ENCODE assay signal across 15 cellular contexts in the genomic region with DNA sequence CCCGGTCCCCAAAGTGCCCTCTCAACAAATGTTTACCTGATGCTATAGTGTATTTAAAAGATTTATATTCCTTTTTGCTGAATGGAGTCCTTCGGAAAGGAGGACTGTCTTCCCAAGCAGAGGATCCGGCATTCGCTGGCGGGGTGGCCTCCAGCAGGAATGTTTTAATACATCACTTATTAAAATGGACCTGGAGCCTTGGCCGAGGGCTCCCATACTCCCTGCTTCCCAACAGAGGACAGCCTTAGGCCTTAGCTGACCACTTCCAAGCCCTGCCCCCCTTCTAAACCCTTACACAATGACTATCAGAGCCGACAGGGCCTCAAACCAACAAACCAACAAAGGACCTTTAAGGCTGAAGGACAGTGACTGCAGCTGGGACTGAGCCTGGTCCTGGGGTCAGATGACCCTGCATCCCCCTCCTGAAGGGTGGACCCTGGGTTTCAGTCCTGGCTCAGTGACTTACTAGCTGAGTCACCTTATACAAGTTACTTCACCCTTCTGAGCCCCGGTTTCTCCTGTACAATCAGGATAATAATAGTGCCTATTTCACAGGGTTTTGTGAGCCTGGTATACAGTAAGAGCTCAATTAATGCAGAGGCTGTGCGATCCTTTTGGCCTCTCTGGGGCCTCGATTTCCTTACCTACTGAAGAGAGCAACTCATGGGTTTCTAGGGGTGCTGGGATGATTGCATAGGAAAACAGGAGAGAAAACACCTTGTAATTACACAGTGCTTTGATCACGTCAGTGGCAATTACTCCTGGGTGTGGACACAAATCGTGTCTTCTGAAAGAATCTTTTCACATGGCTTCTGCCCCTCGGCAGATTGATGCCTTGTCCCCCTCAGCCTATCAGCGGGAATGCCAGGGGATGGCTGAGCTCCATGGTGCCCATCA. TPM values are rescaled to one million over a fixed set of nuclear protein-coding genes. Genes with fewer than 3 reads are reported as not detected.
DNase-seq lines count a peak whose midpoint lies in the region; ATAC-seq and TF ChIP-seq lines count a peak whose summit lies in the region.
"Had no signal": no experiment of that assay in that cellular context is flagged by ENCODE, and none has a peak within 500 bp of the region (broad histone marks: within the 10 kb centered on the region; RNA-seq: fewer than 3 reads in every experiment).

No MANE protein-coding gene starts in this region.

- no peak overlapping the region for H3K4me3 Mint-ChIP-seq in activated CD8-positive, alpha-beta T cell treated with anti-CD3 and anti-CD28 coated beads for 36 hours
- H3K4me3 Mint-ChIP-seq: CD4-positive, alpha-beta memory T cell had no signal

- peaks cover 0 to 9% of the 10 kb centered on the region in 2 donors for H3K27me3 ChIP-seq in body of pancreas
- H3K27me3 ChIP-seq: testis had no signal

- peak overlapping the region in 3 of 4 donors; percentile 1 to 25 (median 21) for H3K27ac ChIP-seq in body of pancreas
- H3K27ac ChIP-seq: testis had no signal

- intact Hi-C loops in body of pancreas (cut with DNase I), result no loop called here
- intact Hi-C loops in activated CD8-positive, alpha-beta T cell treated with anti-CD3 and anti-CD28 coated beads for 36 hours (cut with micrococcal nuclease), result no loop called here

- peaks cover 64% of the 10 kb centered on the region for H3K27me3 Mint-ChIP-seq in activated CD8-positive, alpha-beta T cell treated with anti-CD3 and anti-CD28 coated beads for 36 hours

- no peaks in the 10 kb centered on the region for H3K36me3 Mint-ChIP-seq in activated CD8-positive, alpha-beta T cell treated with anti-CD3 and anti-CD28 coated beads for 36 hours (ENCODE audit: low read depth)
- H3K36me3 Mint-ChIP-seq: CD4-positive, alpha-beta memory T cell had no signal

- no peak overlapping the region for H3K4me3 ChIP-seq in body of pancreas
- H3K4me3 ChIP-seq: testis had no signal

- H3K9me3 Mint-ChIP-seq in activated CD8-positive, alpha-beta T cell treated with anti-CD3 and anti-CD28 coated beads for 36 hours, result no peaks in the 10 kb centered on the region
- H3K9me3 Mint-ChIP-seq: CD4-positive, alpha-beta memory T cell had no signal

- H3K27ac Mint-ChIP-seq in activated CD8-positive, alpha-beta T cell treated with anti-CD3 and anti-CD28 coated beads for 36 hours, result no peak overlapping the region
- H3K27ac Mint-ChIP-seq: CD4-positive, alpha-beta memory T cell had no signal

- DNase-seq in HT-29 (ENCODE audit: low spot score) (peak; percentile 71), body of pancreas (peak in 3 of 4 donors; percentile 40 to 56 (median 41)), left kidney (ENCODE audit: low read depth, low spot score) (peak; percentile 76), renal cortical epithelial cell (ENCODE audit: low read depth) (peak; percentile 93), cerebellar cortex (ENCODE audit: low spot score) (no peak)
- DNase-seq in activated CD8-positive, alpha-beta T cell treated with anti-CD3 and anti-CD28 coated beads for 36 hours, result no peak
- no peak for DNase-seq in stimulated activated naive CD8-positive, alpha-beta T cell treated with anti-CD3 and anti-CD28 coated beads, Interleukin-15, Interleukin-2, amounts not matched to agents 100 U/mL and 50 U/mL, for 24 hours
- DNase-seq: activated CD4-positive, alpha-beta T cell treated with anti-CD3 and anti-CD28 coated beads, Interleukin-2, amount 50 U/mL, for 48 hours; activated naive CD4-positive, alpha-beta T cell treated with anti-CD3 and anti-CD28 coated beads, Interleukin-2, amount 50 U/mL, for 16 hours; CD4-positive, alpha-beta memory T cell; cortex of kidney; NCI-H1048; testis had no signal

- peak; percentile 56 for ATAC-seq in body of pancreas
- no peak for ATAC-seq in HG03280 (IDR thresholded peaks at IDR 0.05; ENCODE audit: unreplicated experiment)
- no peak for ATAC-seq in activated CD8-positive, alpha-beta T cell treated with anti-CD3 and anti-CD28 coated beads for 36 hours
- ATAC-seq in stimulated activated naive CD8-positive, alpha-beta T cell treated with anti-CD3 and anti-CD28 coated beads, Interleukin-15, Interleukin-2, amounts not matched to agents 100 U/mL and 50 U/mL, for 24 hours, result no peak
- ATAC-seq: SK-N-SH treated with all-trans-retinoic acid at 6 μM for 48 hours had no signal

- TF ChIP-seq CTCF in body of pancreas (IDR thresholded peaks at IDR 0.05), result no peak
- TF ChIP-seq CTCF in activated CD8-positive, alpha-beta T cell treated with anti-CD3 and anti-CD28 coated beads for 36 hours (IDR thresholded peaks at IDR 0.05), result no peak

- H3K36me3 ChIP-seq in body of pancreas (replicated peaks in 1 of 2; ENCODE audit: insufficient read depth in 1 of 2, low read depth in 2 of 2), result no peaks in the 10 kb centered on the region

- WGBS in body of pancreas, 2 donors, result 34 to 35% methylated on average over 9 to 14 of the region's 14 CpGs

- no peaks in the 10 kb centered on the region for H3K9me3 ChIP-seq in body of pancreas
- H3K9me3 ChIP-seq: testis had no signal

- H3K4me1 Mint-ChIP-seq in activated CD8-positive, alpha-beta T cell treated with anti-CD3 and anti-CD28 coated beads for 36 hours (ENCODE audit: low read depth), result peaks cover 10% of the 10 kb centered on the region

- no peak for TF ChIP-seq POLR2A in body of pancreas (IDR thresholded peaks at IDR 0.05)

- POLR2A ChIA-PET in activated CD8-positive, alpha-beta T cell treated with anti-CD3 and anti-CD28 coated beads for 36 hours (lab: Charles Lee), result interaction anchor here (0.6 kb wide), 1 partner anchor 33 kb away, joined by 3 read pairs; no protein-coding TSS in a partner anchor

- CTCF ChIA-PET in activated CD8-positive, alpha-beta T cell treated with anti-CD3 and anti-CD28 coated beads for 36 hours (lab: Charles Lee), result interaction anchor here (1.1 to 1.4 kb wide), 2 partner anchors 13 to 50 kb away, joined by 3 to 5 read pairs; no protein-coding TSS in a partner anchor

- H3K4me1 ChIP-seq in body of pancreas, result peaks cover 52% of the 10 kb centered on the region

RNA-seq across cellular contexts. Expression of a gene that starts 5.5 kb away (rescaled TPM):
- 13.9 and 17.0 TPM in 2 replicates for total RNA-seq in HT-29 (2014; rRNA removed; shearing (Covaris generic))
- 1 to 10 TPM; 5.3 to 5.4 TPM for total RNA-seq in body of pancreas
- total RNA-seq in renal cortical epithelial cell, result 18.6 and 35.8 TPM in 2 replicates
- total RNA-seq in activated CD8-positive, alpha-beta T cell treated with anti-CD3 and anti-CD28 coated beads for 36 hours, result under 1 TPM; 0.67 to 0.86 TPM

RNA-seq across cellular contexts. Expression of a gene that starts 27.4 kb away (rescaled TPM):
- total RNA-seq in HT-29 (2014; rRNA removed; shearing (Covaris generic)), result 17.3 and 19.1 TPM in 2 replicates
- total RNA-seq in body of pancreas (10 to 100 TPM; 18.7 to 20.4 TPM), renal cortical epithelial cell (31.6 and 66.7 TPM in 2 replicates)
- 10 to 100 TPM; 11.9 to 12.0 TPM for total RNA-seq in activated CD8-positive, alpha-beta T cell treated with anti-CD3 and anti-CD28 coated beads for 36 hours

Comparison
In these comparisons a context has a peak if more than half of its experiments do, and no peak if none do; other contexts are left out.
1. DNase-seq: peak in HT-29 (single experiment), body of pancreas (3 of 4), left kidney (single experiment) and renal cortical epithelial cell (single experiment); none in cerebellar cortex (single experiment), activated CD8-positive, alpha-beta T cell treated with anti-CD3 and anti-CD28 coated beads for 36 hours (single experiment) and stimulated activated naive CD8-positive, alpha-beta T cell treated with anti-CD3 and anti-CD28 coated beads, Interleukin-15, Interleukin-2, amounts not matched to agents 100 U/mL and 50 U/mL, for 24 hours (single experiment).